In the genomic region with DNA sequence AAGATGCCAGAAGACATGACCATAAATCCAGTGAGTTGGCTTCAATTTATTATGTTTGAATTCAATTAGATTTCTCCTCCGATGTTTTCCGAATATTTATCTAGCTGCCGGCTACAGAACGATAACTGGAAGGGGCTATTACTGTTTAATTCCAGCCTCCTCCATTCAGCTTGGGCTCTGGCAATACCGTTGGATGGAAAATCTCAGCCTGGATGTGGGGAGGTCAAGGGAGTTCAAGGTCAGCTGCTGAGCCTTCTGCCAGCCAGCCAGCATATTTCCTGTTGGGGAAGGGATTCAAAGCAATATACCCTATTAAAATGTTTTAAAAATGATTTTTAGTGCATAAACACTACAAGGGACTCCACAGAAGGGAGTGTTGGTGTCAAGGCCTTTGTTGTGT, we compare ENCODE assay signal across 6 cellular contexts. TPM values are rescaled to one million over a fixed set of nuclear protein-coding genes. Genes with fewer than 3 reads are reported as not detected.
"Had no signal": no experiment of that assay in that cellular context is flagged by ENCODE, and none has a peak within 500 bp of the region (broad histone marks: within the 10 kb centered on the region; RNA-seq: fewer than 3 reads in every experiment).

No MANE protein-coding gene starts in this region.

RNA-seq across cellular contexts. Expression of a gene that starts 34.9 kb away (rescaled TPM):
- total RNA-seq: HepG2, HT-29, HT1080, IMR-90, K562 had no signal
- polyA plus RNA-seq: HepG2, IgD-negative memory B cell, IMR-90, K562 had no signal

RNA-seq across cellular contexts. Expression of a gene that starts 46.2 kb away (rescaled TPM):
- total RNA-seq: HepG2, HT-29, HT1080, K562 had no signal
- polyA plus RNA-seq: HepG2, IgD-negative memory B cell, K562 had no signal
